ENCODE assay signal across 1 cellular context in the genomic region with DNA sequence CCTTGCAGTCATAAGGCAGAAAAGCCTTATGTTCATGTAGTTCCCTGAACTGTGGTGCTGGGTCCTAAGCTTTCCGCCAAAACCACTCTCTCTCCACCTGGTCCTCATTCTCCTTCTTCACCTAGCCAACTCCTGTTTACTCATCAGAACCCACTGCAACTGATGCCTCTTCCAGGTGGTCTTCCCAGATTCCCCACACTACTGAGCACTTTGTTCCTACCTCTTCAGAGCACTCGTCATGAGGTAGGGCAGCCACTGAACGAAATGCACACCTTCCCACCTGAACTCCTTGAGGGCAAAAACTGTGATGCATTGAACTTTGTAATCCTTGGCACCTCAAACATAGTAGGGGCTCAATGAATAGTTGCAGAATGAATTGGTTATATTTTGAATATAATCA.
TF ChIP-seq lines count a peak whose summit lies in the region.

No MANE protein-coding gene starts in this region.

TF ChIP-seq in GM23338, 12 proteins besides CTCF, POLR2A, EP300 and RAD21:
- no peak for TF ChIP-seq ZNF114 (CRISPR knock-in tag; IDR thresholded peaks at IDR 0.05)
- no peak for TF ChIP-seq NANOG (IDR thresholded peaks at IDR 0.05; ENCODE audit: borderline replicate concordance)
- no peak for TF ChIP-seq EZH2phosphoT487 (IDR thresholded peaks at IDR 0.05; ENCODE audit: unreplicated experiment)
- no peak for TF ChIP-seq POLR2AphosphoS5 (IDR thresholded peaks at IDR 0.05; ENCODE audit: low read depth)
- TF ChIP-seq STAT1 (IDR thresholded peaks at IDR 0.05; ENCODE audit: unreplicated experiment), result no peak
- no peak for TF ChIP-seq ETS1 (IDR thresholded peaks at IDR 0.05)
- no peak for TF ChIP-seq ZNF331 (CRISPR knock-in tag; IDR thresholded peaks at IDR 0.05; ENCODE audit: low read depth)
- no peak for TF ChIP-seq JUNB (IDR thresholded peaks at IDR 0.05; ENCODE audit: unreplicated experiment)
- TF ChIP-seq, protein P1, sequence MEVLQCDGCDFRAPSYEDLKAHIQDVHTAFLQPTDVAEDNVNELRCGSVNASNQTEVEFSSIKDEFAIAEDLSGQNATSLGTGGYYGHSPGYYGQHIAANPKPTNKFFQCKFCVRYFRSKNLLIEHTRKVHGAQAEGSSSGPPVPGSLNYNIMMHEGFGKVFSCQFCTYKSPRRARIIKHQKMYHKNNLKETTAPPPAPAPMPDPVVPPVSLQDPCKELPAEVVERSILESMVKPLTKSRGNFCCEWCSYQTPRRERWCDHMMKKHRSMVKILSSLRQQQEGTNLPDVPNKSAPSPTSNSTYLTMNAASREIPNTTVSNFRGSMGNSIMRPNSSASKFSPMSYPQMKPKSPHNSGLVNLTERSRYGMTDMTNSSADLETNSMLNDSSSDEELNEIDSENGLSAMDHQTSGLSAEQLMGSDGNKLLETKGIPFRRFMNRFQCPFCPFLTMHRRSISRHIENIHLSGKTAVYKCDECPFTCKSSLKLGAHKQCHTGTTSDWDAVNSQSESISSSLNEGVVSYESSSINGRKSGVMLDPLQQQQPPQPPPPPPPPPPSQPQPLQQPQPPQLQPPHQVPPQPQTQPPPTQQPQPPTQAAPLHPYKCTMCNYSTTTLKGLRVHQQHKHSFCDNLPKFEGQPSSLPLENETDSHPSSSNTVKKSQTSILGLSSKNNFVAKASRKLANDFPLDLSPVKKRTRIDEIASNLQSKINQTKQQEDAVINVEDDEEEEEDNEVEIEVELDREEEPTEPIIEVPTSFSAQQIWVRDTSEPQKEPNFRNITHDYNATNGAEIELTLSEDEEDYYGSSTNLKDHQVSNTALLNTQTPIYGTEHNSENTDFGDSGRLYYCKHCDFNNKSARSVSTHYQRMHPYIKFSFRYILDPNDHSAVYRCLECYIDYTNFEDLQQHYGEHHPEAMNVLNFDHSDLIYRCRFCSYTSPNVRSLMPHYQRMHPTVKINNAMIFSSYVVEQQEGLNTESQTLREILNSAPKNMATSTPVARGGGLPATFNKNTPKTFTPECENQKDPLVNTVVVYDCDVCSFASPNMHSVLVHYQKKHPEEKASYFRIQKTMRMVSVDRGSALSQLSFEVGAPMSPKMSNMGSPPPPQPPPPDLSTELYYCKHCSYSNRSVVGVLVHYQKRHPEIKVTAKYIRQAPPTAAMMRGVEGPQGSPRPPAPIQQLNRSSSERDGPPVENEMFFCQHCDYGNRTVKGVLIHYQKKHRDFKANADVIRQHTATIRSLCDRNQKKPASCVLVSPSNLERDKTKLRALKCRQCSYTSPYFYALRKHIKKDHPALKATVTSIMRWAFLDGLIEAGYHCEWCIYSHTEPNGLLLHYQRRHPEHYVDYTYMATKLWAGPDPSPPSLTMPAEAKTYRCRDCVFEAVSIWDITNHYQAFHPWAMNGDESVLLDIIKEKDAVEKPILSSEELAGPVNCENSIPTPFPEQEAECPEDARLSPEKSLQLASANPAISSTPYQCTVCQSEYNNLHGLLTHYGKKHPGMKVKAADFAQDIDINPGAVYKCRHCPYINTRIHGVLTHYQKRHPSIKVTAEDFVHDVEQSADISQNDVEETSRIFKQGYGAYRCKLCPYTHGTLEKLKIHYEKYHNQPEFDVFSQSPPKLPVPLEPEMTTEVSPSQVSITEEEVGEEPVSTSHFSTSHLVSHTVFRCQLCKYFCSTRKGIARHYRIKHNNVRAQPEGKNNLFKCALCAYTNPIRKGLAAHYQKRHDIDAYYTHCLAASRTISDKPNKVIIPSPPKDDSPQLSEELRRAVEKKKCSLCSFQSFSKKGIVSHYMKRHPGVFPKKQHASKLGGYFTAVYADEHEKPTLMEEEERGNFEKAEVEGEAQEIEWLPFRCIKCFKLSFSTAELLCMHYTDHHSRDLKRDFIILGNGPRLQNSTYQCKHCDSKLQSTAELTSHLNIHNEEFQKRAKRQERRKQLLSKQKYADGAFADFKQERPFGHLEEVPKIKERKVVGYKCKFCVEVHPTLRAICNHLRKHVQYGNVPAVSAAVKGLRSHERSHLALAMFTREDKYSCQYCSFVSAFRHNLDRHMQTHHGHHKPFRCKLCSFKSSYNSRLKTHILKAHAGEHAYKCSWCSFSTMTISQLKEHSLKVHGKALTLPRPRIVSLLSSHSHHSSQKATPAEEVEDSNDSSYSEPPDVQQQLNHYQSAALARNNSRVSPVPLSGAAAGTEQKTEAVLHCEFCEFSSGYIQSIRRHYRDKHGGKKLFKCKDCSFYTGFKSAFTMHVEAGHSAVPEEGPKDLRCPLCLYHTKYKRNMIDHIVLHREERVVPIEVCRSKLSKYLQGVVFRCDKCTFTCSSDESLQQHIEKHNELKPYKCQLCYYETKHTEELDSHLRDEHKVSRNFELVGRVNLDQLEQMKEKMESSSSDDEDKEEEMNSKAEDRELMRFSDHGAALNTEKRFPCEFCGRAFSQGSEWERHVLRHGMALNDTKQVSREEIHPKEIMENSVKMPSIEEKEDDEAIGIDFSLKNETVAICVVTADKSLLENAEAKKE (CRISPR knock-in tag; IDR thresholded peaks at IDR 0.05), result no peak
- no peak for TF ChIP-seq REST (IDR thresholded peaks at IDR 0.05; ENCODE audit: unreplicated experiment)
- no peak for TF ChIP-seq EZH2 (IDR thresholded peaks at IDR 0.05; ENCODE audit: low read depth, unreplicated experiment)
- no peak for TF ChIP-seq CREB1 (CRISPR knock-in tag; IDR thresholded peaks at IDR 0.05; ENCODE audit: low read depth)
